Comparison of ENCODE assay signal across 18 cellular contexts in genomic region chr10:119666709-119667004, GRCh38. TPM values are rescaled to one million over a fixed set of nuclear protein-coding genes. Genes with fewer than 3 reads are reported as not detected.
DNase-seq lines count a peak whose midpoint lies in the region; ATAC-seq and TF ChIP-seq lines count a peak whose summit lies in the region.
"Had no signal": no experiment of that assay in that cellular context is flagged by ENCODE, and none has a peak within 500 bp of the region (broad histone marks: within the 10 kb centered on the region; RNA-seq: fewer than 3 reads in every experiment).

No MANE protein-coding gene starts in this region.

- peaks cover 26% of the 10 kb centered on the region for H3K4me1 Mint-ChIP-seq in glutamatergic neuron (ENCODE audit: low read depth, unreplicated experiment)

- no peaks in the 10 kb centered on the region for H3K36me3 Mint-ChIP-seq in glutamatergic neuron (ENCODE audit: unreplicated experiment)

- H3K4me3 Mint-ChIP-seq in glutamatergic neuron (ENCODE audit: unreplicated experiment) = no peak overlapping the region
- H3K4me3 Mint-ChIP-seq: activated CD4-positive, alpha-beta T cell treated with anti-CD3 and anti-CD28 coated beads, Interleukin-2, amount 10 ng/mL, durations not matched to agents 24 days and 14 days; stimulated activated naive CD8-positive, alpha-beta T cell treated with anti-CD3 and anti-CD28 coated beads, Interleukin-15, Interleukin-2, amounts not matched to agents 100 ng/mL and 50 ng/mL, for 24 hours had no signal

- H3K27ac ChIP-seq in heart right ventricle (peak overlapping the region in 9 of 10 donors; percentile 58 to 86 (median 78)), RWPE2 (ENCODE audit: poor library complexity, severe bottlenecking) (peak overlapping the region; percentile 100), testis (peak overlapping the region; percentile 37 to 62)

- H3K27ac Mint-ChIP-seq in glutamatergic neuron (ENCODE audit: unreplicated experiment) = peak overlapping the region; percentile 12

- 93 to 97% methylated on average over 2 of the region's 2 CpGs for WGBS in heart right ventricle, 2 donors
- 84 to 98% methylated on average over 2 of the region's 2 CpGs for WGBS in testis, 2 donors

- TF ChIP-seq CTCF in heart right ventricle (IDR thresholded peaks at IDR 0.05) = no peak
- no peak for TF ChIP-seq CTCF in RWPE2 (IDR thresholded peaks at IDR 0.05; ENCODE audit: poor library complexity, severe bottlenecking)
- no peak for TF ChIP-seq CTCF in glutamatergic neuron (IDR thresholded peaks at IDR 0.05; ENCODE audit: partially characterized antibody, unreplicated experiment)
- TF ChIP-seq CTCF in testis (IDR thresholded peaks at IDR 0.05) = no peak

- no peak for DNase-seq in heart right ventricle
- DNase-seq in left cardiac atrium = no peak
- DNase-seq in RWPE2 (ENCODE audit: low spot score) = no peak
- no peak for DNase-seq in glutamatergic neuron
- no peak for DNase-seq in testis
- DNase-seq in GM19238 (ENCODE audit: insufficient read length, low spot score) = no peak
- no peak for DNase-seq in COLO668 (lab: John Stamatoyannopoulos, UW; ENCODE audit: unreplicated experiment)
- DNase-seq in islet precursor cell = no peak
- DNase-seq: activated CD4-positive, alpha-beta T cell treated with anti-CD3 and anti-CD28 coated beads, Interleukin-2, amount 10 ng/mL, durations not matched to agents 24 days and 14 days; AML-193; aorta; left lung; NCI-H1092; NCI-H2171; NCI-H82; stimulated activated CD4-positive, alpha-beta T cell treated with anti-CD3 and anti-CD28 coated beads, Interleukin-12 subunit alpha, Interleukin-12 subunit beta, amount 100 ng/mL, for 4 hours; T1000 had no signal

- ATAC-seq in heart right ventricle (no peak), left cardiac atrium (no peak), RWPE2 (ENCODE audit: low read depth) (no peak)
- ATAC-seq: left lung had no signal

- intact Hi-C loops in heart right ventricle (cut with DNase I) (no loop called here), left cardiac atrium (cut with DNase I) (no loop called here), testis (cut with DNase I; ENCODE audit: low total_unique reads) (no loop called here)

- H3K9me3 Mint-ChIP-seq in glutamatergic neuron (ENCODE audit: unreplicated experiment) = peaks cover 10% of the 10 kb centered on the region
- H3K9me3 Mint-ChIP-seq: activated CD4-positive, alpha-beta T cell treated with anti-CD3 and anti-CD28 coated beads, Interleukin-2, amount 10 ng/mL, durations not matched to agents 24 days and 14 days; stimulated activated naive CD8-positive, alpha-beta T cell treated with anti-CD3 and anti-CD28 coated beads, Interleukin-15, Interleukin-2, amounts not matched to agents 100 ng/mL and 50 ng/mL, for 24 hours had no signal

- H3K4me3 ChIP-seq in heart right ventricle = no peak overlapping the region
- no peak overlapping the region for H3K4me3 ChIP-seq in RWPE2 (ENCODE audit: severe bottlenecking)
- H3K4me3 ChIP-seq in testis = no peak overlapping the region
- H3K4me3 ChIP-seq: left lung had no signal

- no peaks in the 10 kb centered on the region for H3K27me3 ChIP-seq in heart right ventricle
- H3K27me3 ChIP-seq in RWPE2 (ENCODE audit: insufficient read depth, poor library complexity, severe bottlenecking) = no peaks in the 10 kb centered on the region
- H3K27me3 ChIP-seq in testis = no peaks in the 10 kb centered on the region
- H3K27me3 ChIP-seq: left lung had no signal

- peaks cover 34 to 97% (median 89%) of the 10 kb centered on the region in 9 donors for H3K4me1 ChIP-seq in heart right ventricle
- peaks cover 76% of the 10 kb centered on the region for H3K4me1 ChIP-seq in RWPE2 (ENCODE audit: insufficient read depth, poor library complexity, severe bottlenecking)
- peaks cover 43% of the 10 kb centered on the region for H3K4me1 ChIP-seq in testis

- TF ChIP-seq POLR2A in testis (IDR thresholded peaks at IDR 0.05) = no peak

- H3K9me3 ChIP-seq in heart right ventricle (no peaks in the 10 kb centered on the region), RWPE2 (ENCODE audit: severe bottlenecking) (no peaks in the 10 kb centered on the region), testis (no peaks in the 10 kb centered on the region)
- H3K9me3 ChIP-seq: left lung had no signal

- H3K36me3 ChIP-seq in heart right ventricle = peaks cover 0 to 24% (median 20%) of the 10 kb centered on the region in 9 donors
- H3K36me3 ChIP-seq in RWPE2 (ENCODE audit: low read depth) = peaks cover 41% of the 10 kb centered on the region
- no peaks in the 10 kb centered on the region for H3K36me3 ChIP-seq in testis (ENCODE audit: low read depth, missing control alignments)

- H3K27me3 Mint-ChIP-seq in glutamatergic neuron (ENCODE audit: unreplicated experiment) = peaks cover 15% of the 10 kb centered on the region
- H3K27me3 Mint-ChIP-seq: activated CD4-positive, alpha-beta T cell treated with anti-CD3 and anti-CD28 coated beads, Interleukin-2, amount 10 ng/mL, durations not matched to agents 24 days and 14 days; stimulated activated naive CD8-positive, alpha-beta T cell treated with anti-CD3 and anti-CD28 coated beads, Interleukin-15, Interleukin-2, amounts not matched to agents 100 ng/mL and 50 ng/mL, for 24 hours had no signal

RNA-seq across cellular contexts. Expression of gene BAG3, which starts 15.5 kb away (rescaled TPM):
- total RNA-seq in heart right ventricle (100 to 1,000 TPM; 115 to 191 (median 145) TPM), left cardiac atrium (100 to 1,000 TPM; 113 to 114 TPM), glutamatergic neuron (ENCODE audit: unreplicated experiment) (15.7 TPM), testis (10 to 100 TPM; 36.7 to 44.8 TPM)
- polyA plus RNA-seq in heart right ventricle (100 to 1,000 TPM in 1 of 2 donors, 10 to 100 TPM in 1; 42.5 to 193 TPM), testis (ENCODE audit: insufficient read depth, low read depth, low replicate concordance) (50.3 TPM)

RNA-seq across cellular contexts. Expression of gene INPP5F, which starts 59.2 kb away (rescaled TPM):
- 10 to 100 TPM in 2 of 10 donors, 1 to 10 TPM in 8; 4.2 to 13.3 (median 7.5) TPM for total RNA-seq in heart right ventricle
- polyA plus RNA-seq in heart right ventricle = 1 to 10 TPM; 4.0 to 4.5 TPM
- total RNA-seq in left cardiac atrium = 1 to 10 TPM; 6.2 to 8.3 TPM
- 186 TPM for total RNA-seq in glutamatergic neuron (ENCODE audit: unreplicated experiment)
- total RNA-seq in testis = 10 to 100 TPM; 19.0 to 23.8 TPM
- 21.9 TPM for polyA plus RNA-seq in testis (ENCODE audit: insufficient read depth, low read depth, low replicate concordance)

Comparison
In these comparisons a context has a peak if more than half of its experiments do, and no peak if none do; other contexts are left out.
1. H3K27ac ChIP-seq: peak in every context shown above with its lines; median percentile 100 in RWPE2; 78 in heart right ventricle; 50 in testis.